ENCODE assay signal across 32 cellular contexts in the genomic region with DNA sequence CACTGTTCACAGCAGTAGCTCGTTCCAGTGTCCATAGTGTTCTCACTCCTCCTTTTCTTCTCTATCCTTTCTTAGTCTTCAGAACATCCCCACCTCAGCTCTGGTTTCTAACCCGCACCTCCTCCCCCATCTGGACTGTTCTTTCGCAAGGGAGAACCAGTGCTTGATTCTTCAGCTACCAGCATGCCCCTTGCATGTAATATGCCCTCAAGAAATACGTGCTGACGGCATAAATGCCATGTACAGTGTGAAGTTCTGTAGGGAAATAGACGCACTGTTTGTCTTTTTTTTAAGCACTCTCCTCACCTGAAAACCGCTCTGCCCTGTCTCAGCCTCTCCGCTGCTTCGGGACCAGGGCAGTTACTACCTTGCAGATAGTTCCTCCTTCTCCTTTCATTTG. TPM values are rescaled to one million over a fixed set of nuclear protein-coding genes. Genes with fewer than 3 reads are reported as not detected.
"Had no signal": no experiment of that assay in that cellular context is flagged by ENCODE, and none has a peak within 500 bp of the region (broad histone marks: within the 10 kb centered on the region; RNA-seq: fewer than 3 reads in every experiment).

No MANE protein-coding gene starts in this region.

- H3K27me3 Mint-ChIP-seq: activated CD4-positive, alpha-beta T cell treated with anti-CD3 and anti-CD28 coated beads for 36 hours; activated CD4-positive, alpha-beta T cell treated with anti-CD3 and anti-CD28 coated beads, Interleukin-2, amount 10 ng/mL, durations not matched to agents 7 days and 5 days; activated naive CD8-positive, alpha-beta T cell; activated T-helper 17 cell treated with anti-CD3 and anti-CD28 coated beads, Interleukin-2, amount 50 U/mL, for 72 hours had no signal

- H3K4me3 Mint-ChIP-seq: activated CD4-positive, alpha-beta T cell treated with anti-CD3 and anti-CD28 coated beads for 36 hours; activated CD4-positive, alpha-beta T cell treated with anti-CD3 and anti-CD28 coated beads, Interleukin-2, amount 10 ng/mL, durations not matched to agents 7 days and 5 days; activated CD8-positive, alpha-beta T cell treated with anti-CD3 and anti-CD28 coated beads for 36 hours; activated naive CD8-positive, alpha-beta T cell; activated T-cell treated with anti-CD3 and anti-CD28 coated beads, Interleukin-2, amount 50 U/mL, for 4 hours; activated T-helper 17 cell treated with anti-CD3 and anti-CD28 coated beads, Interleukin-2, amount 50 U/mL, for 72 hours; effector memory CD8-positive, alpha-beta T cell had no signal

- H3K4me1 Mint-ChIP-seq: activated CD4-positive, alpha-beta T cell treated with anti-CD3 and anti-CD28 coated beads for 36 hours; activated CD4-positive, alpha-beta T cell treated with anti-CD3 and anti-CD28 coated beads, Interleukin-2, amount 10 ng/mL, durations not matched to agents 7 days and 5 days had no signal

- DNase-seq: activated CD4-positive, alpha-beta T cell treated with anti-CD3 and anti-CD28 coated beads for 36 hours; activated CD4-positive, alpha-beta T cell treated with anti-CD3 and anti-CD28 coated beads, Interleukin-2, amount 10 ng/mL, durations not matched to agents 7 days and 5 days; activated CD4-positive, alpha-beta T cell treated with anti-CD3 and anti-CD28 coated beads, Interleukin-2, amount 50 U/mL, for 48 hours; activated CD4-positive, CD25-positive, alpha-beta regulatory T cell; activated CD4-positive, CD25-positive, alpha-beta regulatory T cell treated with anti-CD3 and anti-CD28 coated beads, Interleukin-2, amount 50 U/mL, for 72 hours; activated CD8-positive, alpha-beta memory T cell treated with anti-CD3 and anti-CD28 coated beads for 24 hours; activated CD8-positive, alpha-beta T cell treated with anti-CD3 and anti-CD28 coated beads for 36 hours; activated effector memory CD4-positive, alpha-beta T cell treated with Interleukin-2 at 50 U/mL for 16 hours; activated gamma-delta T cell treated with Interleukin-2 at 50 U/mL for 16 hours; activated naive CD4-positive, alpha-beta T cell treated with anti-CD3 and anti-CD28 coated beads, Interleukin-2, amount 50 U/mL, for 16 hours; activated naive CD4-positive, alpha-beta T cell treated with Interleukin-2 at 50 U/mL for 16 hours; activated T-cell treated with anti-CD3 and anti-CD28 coated beads, Interleukin-2, amount 50 U/mL, for 4 hours; amniotic stem cell; anterior cingulate cortex; brain microvascular endothelial cell; caudate nucleus; cortex of kidney; dermis blood vessel endothelial cell; effector CD4-positive, alpha-beta T cell; effector memory CD8-positive, alpha-beta T cell; erythroblast; foreskin keratinocyte; gastrocnemius medialis; glutamatergic neuron; heart left ventricle; T-helper 2 cell had no signal

- H3K27ac Mint-ChIP-seq: activated CD4-positive, alpha-beta T cell treated with anti-CD3 and anti-CD28 coated beads for 36 hours; activated CD4-positive, alpha-beta T cell treated with anti-CD3 and anti-CD28 coated beads, Interleukin-2, amount 10 ng/mL, durations not matched to agents 7 days and 5 days; activated CD8-positive, alpha-beta T cell treated with anti-CD3 and anti-CD28 coated beads for 36 hours; activated naive CD8-positive, alpha-beta T cell; activated T-helper 17 cell treated with anti-CD3 and anti-CD28 coated beads, Interleukin-2, amount 50 U/mL, for 72 hours; effector memory CD8-positive, alpha-beta T cell had no signal

- H3K9me3 Mint-ChIP-seq: activated CD4-positive, alpha-beta T cell treated with anti-CD3 and anti-CD28 coated beads, Interleukin-2, amount 10 ng/mL, durations not matched to agents 7 days and 5 days; activated CD8-positive, alpha-beta T cell treated with anti-CD3 and anti-CD28 coated beads for 36 hours; activated T-cell treated with anti-CD3 and anti-CD28 coated beads, Interleukin-2, amount 50 U/mL, for 4 hours; activated T-helper 17 cell treated with anti-CD3 and anti-CD28 coated beads, Interleukin-2, amount 50 U/mL, for 72 hours; effector memory CD8-positive, alpha-beta T cell had no signal

RNA-seq across cellular contexts. Expression of a gene that starts 5.3 kb away (rescaled TPM):
- total RNA-seq: activated CD4-positive, alpha-beta T cell treated with anti-CD3 and anti-CD28 coated beads for 36 hours; activated CD4-positive, alpha-beta T cell treated with anti-CD3 and anti-CD28 coated beads, Interleukin-2, amount 10 ng/mL, durations not matched to agents 7 days and 5 days; activated CD8-positive, alpha-beta T cell treated with anti-CD3 and anti-CD28 coated beads for 36 hours; activated T-cell treated with anti-CD3 and anti-CD28 coated beads, Interleukin-2, amount 50 U/mL, for 4 hours; activated T-helper 17 cell treated with anti-CD3 and anti-CD28 coated beads, Interleukin-2, amount 50 U/mL, for 72 hours; astrocyte; chondrocyte; dermis blood vessel endothelial cell; esophagus muscularis mucosa; foreskin keratinocyte; gastrocnemius medialis; heart left ventricle; T-helper 1 cell treated with Interleukin-12 subunit alpha and Interleukin-12 subunit beta and Interleukin-4 antibody, amounts not matched to agents 30 ng/mL and 1 ng/mL, for 36 hours had no signal

RNA-seq across cellular contexts. Expression of a gene that starts 7.4 kb away (rescaled TPM):
- total RNA-seq: activated CD4-positive, alpha-beta T cell treated with anti-CD3 and anti-CD28 coated beads for 36 hours; activated CD4-positive, alpha-beta T cell treated with anti-CD3 and anti-CD28 coated beads, Interleukin-2, amount 10 ng/mL, durations not matched to agents 7 days and 5 days; activated CD8-positive, alpha-beta T cell treated with anti-CD3 and anti-CD28 coated beads for 36 hours; activated T-cell treated with anti-CD3 and anti-CD28 coated beads, Interleukin-2, amount 50 U/mL, for 4 hours; activated T-helper 17 cell treated with anti-CD3 and anti-CD28 coated beads, Interleukin-2, amount 50 U/mL, for 72 hours; astrocyte; chondrocyte; dermis blood vessel endothelial cell; esophagus muscularis mucosa; foreskin keratinocyte; gastrocnemius medialis; heart left ventricle; T-helper 1 cell treated with Interleukin-12 subunit alpha and Interleukin-12 subunit beta and Interleukin-4 antibody, amounts not matched to agents 30 ng/mL and 1 ng/mL, for 36 hours had no signal
